ENCODE assay signal across 1 cellular context in genomic region chr1:192518700-192519099, GRCh38.
TF ChIP-seq lines count a peak whose summit lies in the region.

No MANE protein-coding gene starts in this region.

TF ChIP-seq in GM12878, 131 proteins besides CTCF, POLR2A, EP300 and RAD21 (continued from another document and continues in another):
- TF ChIP-seq ZBTB4 (CRISPR knock-in tag; IDR thresholded peaks at IDR 0.05) (no peak), CHD4 (IDR thresholded peaks at IDR 0.05) (no peak), FOXM1 (IDR thresholded peaks at IDR 0.05; ENCODE audit: low read depth, low read length) (peak; percentile 64; the same call in 1 of the 2 replicates), CBX3 (IDR thresholded peaks at IDR 0.05; ENCODE audit: borderline replicate concordance, low read depth) (no peak), IKZF1 (conservative IDR thresholded peaks at IDR 0.05) (no peak), MYC (IDR thresholded peaks at IDR 0.05; ENCODE audit: insufficient read depth, insufficient read length, insufficient replicate concordance, low read length, severe bottlenecking) (no peak), CREB1 (IDR thresholded peaks at IDR 0.05; ENCODE audit: low read depth) (0 out of 2 replicates have a peak, but pooled peaks have one; percentile 36), MEF2B (IDR thresholded peaks at IDR 0.05; ENCODE audit: partially characterized antibody, poor library complexity, severe bottlenecking) (peak; percentile 39), ZNF217 (IDR thresholded peaks at IDR 0.05) (no peak), ZSCAN29 (IDR thresholded peaks at IDR 0.05) (no peak), BCL11A (IDR thresholded peaks at IDR 0.05; ENCODE audit: low read depth, low read length) (peak; percentile 82), PKNOX1 (IDR thresholded peaks at IDR 0.05) (peak; percentile 17; the same call in 1 of the 2 replicates), USF2 (IDR thresholded peaks at IDR 0.05; ENCODE audit: borderline replicate concordance, low read depth, low read length) (no peak), EED (IDR thresholded peaks at IDR 0.05; ENCODE audit: low read depth) (peak; percentile 19; the same call in 1 of the 2 replicates), POLR2AphosphoS5 (IDR thresholded peaks at IDR 0.05; ENCODE audit: low read length) (no peak), EZH2 (IDR thresholded peaks at IDR 0.05; ENCODE audit: borderline replicate concordance, control insufficient read depth, low read depth, low read length) (no peak), KLF5 (IDR thresholded peaks at IDR 0.05; ENCODE audit: partially characterized antibody) (no peak), ZBED1 (IDR thresholded peaks at IDR 0.05; ENCODE audit: borderline replicate concordance) (no peak; the same call in 1 of the 2 replicates), ZBTB40 (IDR thresholded peaks at IDR 0.05; ENCODE audit: borderline replicate concordance) (no peak), NR2C2 (IDR thresholded peaks at IDR 0.05; ENCODE audit: borderline replicate concordance, control insufficient read depth, insufficient read length, low read depth) (no peak), ZNF384 (IDR thresholded peaks at IDR 0.05; ENCODE audit: borderline replicate concordance, low read depth, low read length) (no peak), STAT3 (IDR thresholded peaks at IDR 0.05; ENCODE audit: low read depth, low read length) (no peak), ZNF622 (IDR thresholded peaks at IDR 0.05) (no peak), MEF2A (IDR thresholded peaks at IDR 0.05; ENCODE audit: insufficient read depth, low read depth, low read length) (0 out of 2 replicates have a peak, but pooled peaks have one; percentile 45), DPF2 (IDR thresholded peaks at IDR 0.05) (peak; percentile 40; the same call in 1 of the 2 replicates), SPI1 (IDR thresholded peaks at IDR 0.05; ENCODE audit: borderline replicate concordance, insufficient read depth, low read depth, low read length) (no peak), NFYA (IDR thresholded peaks at IDR 0.05; ENCODE audit: borderline replicate concordance, low read depth, low read length) (no peak), GATAD2B (conservative IDR thresholded peaks at IDR 0.05; ENCODE audit: low read depth) (no peak), MTA3 (IDR thresholded peaks at IDR 0.05; ENCODE audit: borderline replicate concordance, low read length) (no peak), RBBP5 (conservative IDR thresholded peaks at IDR 0.05) (no peak), CUX1 (IDR thresholded peaks at IDR 0.05; ENCODE audit: insufficient replicate concordance, low read depth, low read length) (no peak), PRDM15 (CRISPR knock-in tag; IDR thresholded peaks at IDR 0.05) (no peak), KAT2A (conservative IDR thresholded peaks at IDR 0.05; ENCODE audit: control insufficient read depth, low read depth, low read length) (no peak), E4F1 (IDR thresholded peaks at IDR 0.05; ENCODE audit: borderline replicate concordance, partially characterized antibody) (no peak), MLLT1 (IDR thresholded peaks at IDR 0.05) (0 out of 2 replicates have a peak, but pooled peaks have one; percentile 6)
